ENCODE assay signal across 18 cellular contexts in the genomic region with DNA sequence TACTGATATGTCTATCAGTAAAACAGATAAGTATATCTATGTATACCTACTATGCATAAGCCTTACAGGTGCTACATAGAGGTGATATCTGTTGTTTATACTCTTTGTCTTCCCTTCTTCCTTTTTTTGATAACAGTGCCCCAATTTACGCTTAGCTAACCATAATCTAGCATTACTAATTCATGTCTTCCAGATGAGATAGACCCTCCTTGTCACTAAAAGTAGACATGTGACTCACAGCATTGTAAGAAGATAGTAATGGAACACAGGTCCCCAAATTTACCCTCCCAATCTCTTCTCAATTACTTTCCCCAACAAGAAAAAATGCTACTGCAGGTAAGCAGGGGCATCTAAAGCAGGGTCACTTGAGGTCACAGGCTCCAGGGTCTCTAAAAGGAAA.
"Had no signal": no experiment of that assay in that cellular context is flagged by ENCODE, and none has a peak within 500 bp of the region (broad histone marks: within the 10 kb centered on the region; RNA-seq: fewer than 3 reads in every experiment).

No MANE protein-coding gene starts in this region.

- H3K36me3 ChIP-seq: ascending aorta, breast epithelium, heart left ventricle, sigmoid colon, spleen, tibial nerve, vagina had no signal

- H3K9me3 ChIP-seq: ascending aorta, breast epithelium, heart left ventricle, sigmoid colon, spleen, tibial nerve, vagina had no signal

- H3K27me3 ChIP-seq: ascending aorta, breast epithelium, heart left ventricle, sigmoid colon, spleen, tibial nerve, vagina had no signal

- H3K4me3 ChIP-seq: ascending aorta, breast epithelium, heart left ventricle, sigmoid colon, spleen, tibial nerve, vagina had no signal

- H3K4me3 Mint-ChIP-seq: endodermal cell; immature natural killer cell; mesothelial cell of epicardium; neural crest cell; T-helper 2 cell treated with Interferon-gamma antibody and Interleukin-4, amounts not matched to agents 5 μg/mL and 100 μg/mL, for 36 hours had no signal

- ATAC-seq: heart left ventricle had no signal

- H3K27ac ChIP-seq: ascending aorta, breast epithelium, heart left ventricle, sigmoid colon, spleen, tibial nerve, vagina had no signal

- H3K36me3 Mint-ChIP-seq: immature natural killer cell, mesothelial cell of epicardium had no signal

- FAIRE-seq: frontal cortex had no signal

- DNase-seq: activated CD4-positive, alpha-beta T cell treated with anti-CD3 and anti-CD28 coated beads, Interleukin-2, amount 50 U/mL, for 48 hours; activated gamma-delta T cell treated with Interleukin-2 at 50 U/mL for 16 hours; activated T-cell treated with anti-CD3 and anti-CD28 coated beads, Interleukin-2, amount 50 U/mL, for 48 hours; cerebellar nuclear complex; dermis blood vessel endothelial cell; endodermal cell; heart left ventricle; immature natural killer cell; sigmoid colon; spleen had no signal

- H3K27ac Mint-ChIP-seq: endodermal cell; T-helper 2 cell treated with Interferon-gamma antibody and Interleukin-4, amounts not matched to agents 5 μg/mL and 100 μg/mL, for 36 hours had no signal

- H3K4me1 ChIP-seq: breast epithelium, spleen had no signal

- H3K9me3 Mint-ChIP-seq: endodermal cell, immature natural killer cell had no signal
